In the genomic region with DNA sequence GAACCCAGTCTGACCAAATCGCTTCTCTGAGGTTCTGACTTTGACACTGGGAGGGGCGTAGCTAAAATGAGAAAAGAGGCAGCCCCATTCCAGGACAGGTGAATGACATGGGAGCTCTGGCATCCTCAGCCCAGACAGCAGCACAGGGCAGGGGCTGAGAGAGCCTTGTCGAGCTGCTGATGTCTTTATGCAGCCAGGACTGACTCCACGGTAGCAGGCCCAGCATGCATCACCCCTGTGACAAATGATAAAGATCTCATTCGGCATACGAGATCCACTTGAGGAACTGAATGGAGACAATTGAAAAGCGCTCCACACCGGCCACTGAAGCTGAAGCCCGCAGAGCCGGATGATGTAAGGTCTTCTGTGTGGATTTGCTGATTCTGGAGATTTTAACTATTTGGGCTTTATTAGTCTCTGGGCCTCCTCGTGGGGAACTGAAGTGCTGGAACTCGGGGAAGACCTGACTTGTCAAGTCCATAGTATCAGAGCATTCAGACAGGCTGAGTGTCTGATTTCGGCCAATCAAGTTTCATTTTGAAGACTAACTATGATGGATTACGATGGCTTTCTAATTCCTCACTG, we compare ENCODE assay signal across 19 cellular contexts.
"Had no signal": no experiment of that assay in that cellular context is flagged by ENCODE, and none has a peak within 500 bp of the region (broad histone marks: within the 10 kb centered on the region; RNA-seq: fewer than 3 reads in every experiment).

No MANE protein-coding gene starts in this region.

- DNase-seq: activated CD4-positive, alpha-beta T cell treated with anti-CD3 and anti-CD28 coated beads, Interleukin-2, amount 10 ng/mL, durations not matched to agents 7 days and 5 days; activated CD8-positive, alpha-beta T cell treated with anti-CD3 and anti-CD28 coated beads, Interleukin-2, amount 10 ng/mL, durations not matched to agents 7 days and 5 days; activated naive CD4-positive, alpha-beta T cell treated with Interleukin-2 at 50 U/mL for 16 hours; activated naive CD8-positive, alpha-beta T cell treated with anti-CD3 and anti-CD28 coated beads, Interleukin-2, amount 10 ng/mL, durations not matched to agents 7 days and 5 days; activated T-cell treated with anti-CD3 and anti-CD28 coated beads, Interleukin-2, amount 50 U/mL, for 24 hours; central memory CD4-positive, alpha-beta T cell; dorsolateral prefrontal cortex; left cardiac atrium; natural killer cell; pancreas; stimulated activated CD4-positive, alpha-beta T cell treated with anti-CD3 and anti-CD28 coated beads, Interleukin-4, amount 100 ng/mL, for 1 hour; stimulated activated naive CD8-positive, alpha-beta T cell treated with anti-CD3 and anti-CD28 coated beads, Interleukin-15, amount 100 ng/mL, for 72 hours; T1000 had no signal

- H3K36me3 ChIP-seq: neutrophil, pancreas, suprapubic skin, upper lobe of left lung had no signal

- H3K4me2 ChIP-seq: smooth muscle cell had no signal

- H3K4me3 ChIP-seq: dorsolateral prefrontal cortex, pancreas, smooth muscle cell, suprapubic skin, upper lobe of left lung had no signal

- H3K27ac ChIP-seq: dorsolateral prefrontal cortex, neutrophil, pancreas, suprapubic skin had no signal

- H3K9me3 ChIP-seq: neutrophil, pancreas, suprapubic skin, upper lobe of left lung had no signal

- H3K4me1 ChIP-seq: pancreas had no signal

- ATAC-seq: activated CD4-positive, CD25-positive, alpha-beta regulatory T cell treated with anti-CD3 and anti-CD28 coated beads, Interleukin-2, amount 50 U/mL, for 24 hours; activated CD8-positive, alpha-beta T cell treated with anti-CD3 and anti-CD28 coated beads, Interleukin-2, amount 10 ng/mL, durations not matched to agents 7 days and 5 days; natural killer cell; pancreas; sciatic nerve; stimulated activated naive CD8-positive, alpha-beta T cell treated with anti-CD3 and anti-CD28 coated beads, Interleukin-15, amount 100 ng/mL, for 72 hours had no signal

- H3K27me3 ChIP-seq: pancreas, suprapubic skin, upper lobe of left lung had no signal
